In the genomic region with DNA sequence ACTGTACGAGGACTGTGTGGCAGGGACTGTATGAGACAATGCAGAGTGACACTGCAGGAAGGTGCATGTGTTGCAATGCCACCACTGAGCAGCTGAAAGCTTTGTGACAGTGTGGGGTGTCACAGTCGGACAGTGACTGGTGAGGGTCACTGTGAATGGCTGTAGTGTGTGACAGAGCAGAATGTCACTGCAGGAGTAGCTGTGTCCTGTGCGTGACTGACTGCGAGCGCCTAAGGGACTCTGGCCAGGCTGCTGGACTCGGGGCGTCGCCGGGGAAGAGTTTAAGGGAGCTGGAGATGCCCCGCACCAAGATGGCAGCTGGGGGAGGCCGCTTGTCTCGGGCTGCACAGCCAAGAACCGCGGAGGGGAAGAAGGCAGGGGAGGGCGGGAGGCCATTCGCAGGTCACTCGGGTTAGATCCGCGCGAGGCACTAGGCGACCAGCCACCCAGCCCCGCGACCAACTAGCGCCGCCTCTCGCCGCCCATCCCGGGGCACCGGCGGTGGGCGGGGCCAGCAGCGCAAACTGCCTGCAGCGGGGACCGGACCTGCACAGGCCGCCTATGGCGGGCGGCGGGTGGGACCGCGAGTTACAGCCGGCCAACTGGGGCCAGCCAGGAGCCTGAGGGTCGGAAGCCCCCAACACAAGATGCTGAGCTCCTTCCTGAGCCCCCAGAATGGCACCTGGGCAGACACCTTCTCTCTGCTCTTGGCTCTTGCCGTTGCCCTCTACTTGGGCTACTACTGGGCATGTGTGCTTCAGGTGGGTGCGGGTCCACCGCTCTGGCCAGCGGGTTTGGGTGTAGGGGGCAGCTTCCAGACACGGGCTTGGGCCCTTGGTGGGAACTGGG, we compare ENCODE assay signal across 8 cellular contexts. TPM values are rescaled to one million over a fixed set of nuclear protein-coding genes. Genes with fewer than 3 reads are reported as not detected.
DNase-seq lines count a peak whose midpoint lies in the region; ATAC-seq lines count a peak whose summit lies in the region.

TSS of gene ABHD1 (plus strand) at position 514 of the 849 bp plus-strand sequence. CDS start at position 648, 134 bp downstream.

- DNase-seq in CD4-positive, CD25-positive, alpha-beta regulatory T cell = peak; percentile 54 to 73 (median 60)
- DNase-seq in T-helper 1 cell = peak; percentile 49 to 68 (median 59)
- DNase-seq in anterior cingulate cortex (lab: John Stamatoyannopoulos, UW) = peak in 55 of 58 donors; percentile 10 to 77 (median 55)
- DNase-seq in hepatic stellate cell (ENCODE audit: low spot score) = peak; percentile 54
- no peak for DNase-seq in DMS114 treated with DMSO at 0.1 percent for 48 hours (lab: John Stamatoyannopoulos, UW; ENCODE audit: unreplicated experiment)

- peaks cover 19% of the 10 kb centered on the region for H3K27me3 Mint-ChIP-seq in CD4-positive, CD25-positive, alpha-beta regulatory T cell

- no peaks in the 10 kb centered on the region for H3K36me3 ChIP-seq in CD4-positive, CD25-positive, alpha-beta regulatory T cell (ENCODE audit: control insufficient read depth, insufficient read depth, low read length)
- H3K36me3 ChIP-seq in rectal smooth muscle tissue (ENCODE audit: control insufficient read depth, insufficient read depth, low read length) = no peaks in the 10 kb centered on the region

- H3K9me3 ChIP-seq in CD4-positive, CD25-positive, alpha-beta regulatory T cell (ENCODE audit: control insufficient read depth in 2 of 2, low read length in 2 of 2) = no peaks in the 10 kb centered on the region

- H3K36me3 Mint-ChIP-seq in CD4-positive, CD25-positive, alpha-beta regulatory T cell = no peaks in the 10 kb centered on the region

- ATAC-seq in CD4-positive, CD25-positive, alpha-beta regulatory T cell (ENCODE audit: low read depth in 2 of 2) = peak; percentile 74 to 75
- ATAC-seq in HG03432 (IDR thresholded peaks at IDR 0.05; ENCODE audit: unreplicated experiment) (peak; percentile 51), HG03196 (IDR thresholded peaks at IDR 0.05; ENCODE audit: unreplicated experiment) (no peak)

- peaks cover 9% of the 10 kb centered on the region for H3K27me3 ChIP-seq in CD4-positive, CD25-positive, alpha-beta regulatory T cell (ENCODE audit: control insufficient read depth, insufficient read depth, low read length)
- H3K27me3 ChIP-seq in rectal smooth muscle tissue (ENCODE audit: control insufficient read depth, insufficient read depth, low read length) = peaks cover 3% of the 10 kb centered on the region

- peaks cover 0 to 2% (median 0%) of the 10 kb centered on the region in 7 donors for H3K9me3 Mint-ChIP-seq in CD4-positive, CD25-positive, alpha-beta regulatory T cell

- H3K27ac ChIP-seq in CD4-positive, CD25-positive, alpha-beta regulatory T cell (ENCODE audit: insufficient read depth, low read length, poor library complexity, severe bottlenecking) = peak within 1 kb of the TSS; percentile 30
- H3K27ac ChIP-seq in rectal smooth muscle tissue (ENCODE audit: low read depth, low read length) = no peak within 1 kb of the TSS

- H3K27ac Mint-ChIP-seq in CD4-positive, CD25-positive, alpha-beta regulatory T cell = peak within 1 kb of the TSS; percentile 83 to 88 (median 88)

- H3K4me1 ChIP-seq in CD4-positive, CD25-positive, alpha-beta regulatory T cell (ENCODE audit: control insufficient read depth, insufficient read depth, low read length, poor library complexity, severe bottlenecking) = peaks cover 18% of the 10 kb centered on the region
- no peaks in the 10 kb centered on the region for H3K4me1 ChIP-seq in rectal smooth muscle tissue (ENCODE audit: control insufficient read depth, insufficient read depth, low read length)

- H3K4me1 Mint-ChIP-seq in CD4-positive, CD25-positive, alpha-beta regulatory T cell = peaks cover 5 to 28% (median 8%) of the 10 kb centered on the region in 4 donors

- peak within 1 kb of the TSS; percentile 86 to 92 (median 91) for H3K4me3 Mint-ChIP-seq in CD4-positive, CD25-positive, alpha-beta regulatory T cell

- H3K9ac ChIP-seq in rectal smooth muscle tissue (ENCODE audit: low read length) = peak within 1 kb of the TSS; percentile 5

- H3K4me3 ChIP-seq in CD4-positive, CD25-positive, alpha-beta regulatory T cell (ENCODE audit: low read depth, low read length) = peak within 1 kb of the TSS; percentile 91
- H3K4me3 ChIP-seq in rectal smooth muscle tissue (ENCODE audit: low read length) = peak within 1 kb of the TSS; percentile 74

RNA-seq across cellular contexts. Expression of gene ABHD1, which starts in this region (rescaled TPM):
- total RNA-seq in CD4-positive, CD25-positive, alpha-beta regulatory T cell = 0.89 TPM
- 1 to 10 TPM in 2 of 4 donors, under 1 TPM in 2; 0.21 to 1.7 (median 0.98) TPM for polyA plus RNA-seq in CD4-positive, CD25-positive, alpha-beta regulatory T cell
